ENCODE assay signal across 10 cellular contexts in the genomic region with DNA sequence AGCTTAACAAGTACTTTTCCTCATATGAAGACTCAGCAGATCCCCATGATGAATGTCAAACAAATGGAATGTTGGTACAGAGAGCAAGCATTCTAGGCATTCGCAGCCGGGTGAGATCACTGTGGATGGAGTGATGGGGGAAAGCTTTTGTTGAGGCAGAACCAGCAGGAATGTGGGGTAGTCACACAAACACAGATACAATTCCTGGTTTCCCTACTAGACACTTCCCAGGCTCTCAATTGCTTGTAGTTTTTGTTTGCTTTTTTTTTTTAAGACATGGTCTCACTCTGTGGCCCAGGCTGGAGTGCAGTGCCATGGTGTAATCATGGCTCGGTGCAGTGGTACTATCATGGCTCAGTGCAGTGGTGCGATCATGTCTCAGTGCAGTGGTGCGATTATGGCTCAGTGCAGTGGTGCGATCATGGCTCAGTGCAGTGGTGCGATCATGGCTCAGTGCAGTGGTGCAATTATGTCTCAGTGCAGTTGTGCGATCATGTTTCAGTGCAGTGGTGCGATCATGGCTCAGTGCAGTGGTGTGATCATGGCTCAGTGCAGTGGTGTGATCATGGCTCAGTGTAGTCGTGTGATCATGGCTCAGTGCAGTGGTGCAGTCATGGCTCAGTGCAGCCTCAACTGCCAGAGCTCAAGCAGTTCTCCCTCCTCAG. TPM values are rescaled to one million over a fixed set of nuclear protein-coding genes. Genes with fewer than 3 reads are reported as not detected.
DNase-seq lines count a peak whose midpoint lies in the region; ATAC-seq, FAIRE-seq and TF ChIP-seq lines count a peak whose summit lies in the region.
"Had no signal": no experiment of that assay in that cellular context is flagged by ENCODE, and none has a peak within 500 bp of the region (broad histone marks: within the 10 kb centered on the region; RNA-seq: fewer than 3 reads in every experiment).

No MANE protein-coding gene starts in this region.

- H3K27me3 ChIP-seq in heart left ventricle: no peaks in the 10 kb centered on the region
- H3K27me3 ChIP-seq in right atrium auricular region: no peaks in the 10 kb centered on the region
- no peaks in the 10 kb centered on the region for H3K27me3 ChIP-seq in ascending aorta
- no peaks in the 10 kb centered on the region for H3K27me3 ChIP-seq in transverse colon

- TF ChIP-seq EP300 in transverse colon (IDR thresholded peaks at IDR 0.05; ENCODE audit: low read depth): no peak

- intact Hi-C loops in heart left ventricle (cut with DNase I): no loop called here
- intact Hi-C loops in ascending aorta (cut with DNase I): no loop called here
- intact Hi-C loops in kidney (cut with DNase I): no loop called here
- intact Hi-C loops in transverse colon (cut with DNase I; ENCODE audit: low total_unique reads): no loop called here

- TF ChIP-seq CTCF in heart left ventricle (IDR thresholded peaks at IDR 0.05): no peak
- no peak for TF ChIP-seq CTCF in right atrium auricular region (IDR thresholded peaks at IDR 0.05)
- TF ChIP-seq CTCF in ascending aorta (IDR thresholded peaks at IDR 0.05): no peak
- TF ChIP-seq CTCF in kidney (IDR thresholded peaks at IDR 0.05; ENCODE audit: borderline replicate concordance, extremely low read depth, insufficient read depth): no peak
- no peak for TF ChIP-seq CTCF in transverse colon (IDR thresholded peaks at IDR 0.05)
- TF ChIP-seq CTCF in GM13976 (IDR thresholded peaks at IDR 0.05; ENCODE audit: borderline replicate concordance, control extremely low read depth, extremely low read depth, insufficient read depth, missing control alignments): no peak

- H3K27ac ChIP-seq in heart left ventricle: peak overlapping the region in 8 of 12 donors; percentile 38 to 96 (median 74)
- H3K27ac ChIP-seq in right atrium auricular region: peak overlapping the region in 1 of 2 donors; percentile 79
- H3K27ac ChIP-seq in ascending aorta: peak overlapping the region; percentile 24 to 50
- peak overlapping the region; percentile 73 to 82 for H3K27ac ChIP-seq in kidney (ENCODE audit: low read depth in 2 of 2, low read length in 2 of 2)
- H3K27ac ChIP-seq in transverse colon: peak overlapping the region in 3 of 4 donors; percentile 36 to 64 (median 55)

- peak in 1 of 4 donors; percentile 52 for ATAC-seq in heart left ventricle
- no peak for ATAC-seq in GM18502 (IDR thresholded peaks at IDR 0.05; ENCODE audit: poor library complexity, unreplicated experiment)

- H3K36me3 ChIP-seq in heart left ventricle: no peaks in the 10 kb centered on the region
- H3K36me3 ChIP-seq in right atrium auricular region: no peaks in the 10 kb centered on the region
- H3K36me3 ChIP-seq in ascending aorta: no peaks in the 10 kb centered on the region
- no peaks in the 10 kb centered on the region for H3K36me3 ChIP-seq in kidney (ENCODE audit: control insufficient read depth in 1 of 2, insufficient read depth in 2 of 2, low read length in 2 of 2)
- no peaks in the 10 kb centered on the region for H3K36me3 ChIP-seq in transverse colon

- peaks cover 0 to 64% (median 21%) of the 10 kb centered on the region in 12 donors for H3K4me1 ChIP-seq in heart left ventricle
- peaks cover 0 to 46% of the 10 kb centered on the region in 2 donors for H3K4me1 ChIP-seq in right atrium auricular region
- H3K4me1 ChIP-seq in ascending aorta: peaks cover 6 to 20% of the 10 kb centered on the region in 2 donors
- peaks cover 19 to 29% of the 10 kb centered on the region in 2 donors for H3K4me1 ChIP-seq in kidney (ENCODE audit: control insufficient read depth in 1 of 2, insufficient read depth in 1 of 2, low read depth in 1 of 2, low read length in 2 of 2)
- peaks cover 12 to 20% (median 14%) of the 10 kb centered on the region in 4 donors for H3K4me1 ChIP-seq in transverse colon

- no peak for DNase-seq in heart left ventricle
- no peak for DNase-seq in right atrium auricular region (ENCODE audit: low spot score)
- peak in 1 of 2 donors; percentile 83 for DNase-seq in ascending aorta (ENCODE audit: low spot score in 2 of 2)
- no peak for DNase-seq in kidney
- no peak for DNase-seq in transverse colon
- DNase-seq in GM13976 (ENCODE audit: low spot score): no peak
- DNase-seq in NCI-H1436 (lab: John Stamatoyannopoulos, UW): no peak
- DNase-seq: effector CD4-positive, alpha-beta T cell; NCI-H524 treated with DMSO at 0.1 percent for 48 hours had no signal

- no peaks in the 10 kb centered on the region for H3K9me3 ChIP-seq in heart left ventricle
- H3K9me3 ChIP-seq in right atrium auricular region: no peaks in the 10 kb centered on the region
- H3K9me3 ChIP-seq in ascending aorta: no peaks in the 10 kb centered on the region
- no peaks in the 10 kb centered on the region for H3K9me3 ChIP-seq in kidney (ENCODE audit: control insufficient read depth in 1 of 2, low read length in 2 of 2)
- H3K9me3 ChIP-seq in transverse colon: no peaks in the 10 kb centered on the region

- H3K9ac ChIP-seq in kidney (ENCODE audit: low read length in 2 of 2): no peak overlapping the region

- 80 to 88% (median 85%) methylated on average over 10 of the region's 10 CpGs for WGBS in heart left ventricle, 4 donors
- WGBS in transverse colon (ENCODE audit: low coverage in 1 of 2), 2 donors: 72 to 78% methylated on average over 2 to 10 of the region's 10 CpGs

- FAIRE-seq in kidney (lab: Jason Lieb, UNC): no peak

- in situ Hi-C loops in transverse colon (cut with MboI; ENCODE audit: low pct_ligation_motif_present in 1 of 4, low pct_unique_long_range_greater_than_20kb in 1 of 4, low sequenced_read_pairs in 3 of 4) (no loop called here), GM13976 (cut with MboI; ENCODE audit: low sequenced_read_pairs, unreplicated experiment) (loop anchor here (5.0 kb wide), 1 partner anchor 53 kb away; no protein-coding TSS in a partner anchor)

- TF ChIP-seq POLR2A in heart left ventricle (IDR thresholded peaks at IDR 0.05) (no peak), transverse colon (IDR thresholded peaks at IDR 0.05) (no peak)

- no peak overlapping the region for H3K4me3 ChIP-seq in heart left ventricle
- H3K4me3 ChIP-seq in right atrium auricular region: no peak overlapping the region
- no peak overlapping the region for H3K4me3 ChIP-seq in ascending aorta
- no peak overlapping the region for H3K4me3 ChIP-seq in kidney (ENCODE audit: low read length in 2 of 2)
- H3K4me3 ChIP-seq in transverse colon: no peak overlapping the region

RNA-seq across cellular contexts. Expression of a gene that starts 15.4 kb away (rescaled TPM):
- total RNA-seq in heart left ventricle: 100 to 1,000 TPM in 2 of 9 donors, 10 to 100 TPM in 6, 1 to 10 TPM in 1; 8.7 to 127 (median 69.8) TPM
- 100 to 1,000 TPM in 1 of 2 donors, 10 to 100 TPM in 1; 33.3 to 119 TPM for polyA plus RNA-seq in heart left ventricle
- 100 to 1,000 TPM in 1 of 2 donors, 10 to 100 TPM in 1; 43.6 to 144 TPM for total RNA-seq in right atrium auricular region
- 51.9 TPM for total RNA-seq in ascending aorta
- total RNA-seq in kidney: 59.5 TPM
- polyA plus RNA-seq in kidney (ENCODE audit: insufficient read depth, low read depth, low replicate concordance): 94.3 TPM
- total RNA-seq in transverse colon: 100 to 1,000 TPM in 1 of 4 donors, 10 to 100 TPM in 3; 21.1 to 100 (median 84.6) TPM

RNA-seq across cellular contexts. Expression of a gene that starts 17.2 kb away (rescaled TPM):
- 100 to 1,000 TPM; 166 to 282 (median 211) TPM for total RNA-seq in heart left ventricle
- polyA plus RNA-seq in heart left ventricle: 100 to 1,000 TPM; 291 to 310 TPM
- 100 to 1,000 TPM; 157 to 167 TPM for total RNA-seq in right atrium auricular region
- total RNA-seq in ascending aorta: 123 TPM
- total RNA-seq in kidney: 227 TPM
- 317 TPM for polyA plus RNA-seq in kidney (ENCODE audit: insufficient read depth, low read depth, low replicate concordance)
- 100 to 1,000 TPM; 123 to 146 (median 139) TPM for total RNA-seq in transverse colon

RNA-seq across cellular contexts. Expression of a gene that starts 39.6 kb away (rescaled TPM):
- total RNA-seq in heart left ventricle: 100 to 1,000 TPM; 183 to 474 (median 238) TPM
- 100 to 1,000 TPM; 195 to 497 TPM for polyA plus RNA-seq in heart left ventricle
- 100 to 1,000 TPM; 121 to 236 TPM for total RNA-seq in right atrium auricular region
- 537 TPM for total RNA-seq in ascending aorta
- total RNA-seq in kidney: 295 TPM
- 197 TPM for polyA plus RNA-seq in kidney (ENCODE audit: insufficient read depth, low read depth, low replicate concordance)
- 100 to 1,000 TPM in 3 of 4 donors, 10 to 100 TPM in 1; 77.1 to 128 (median 106) TPM for total RNA-seq in transverse colon

RNA-seq across cellular contexts. Expression of a gene that starts 42.6 kb away (rescaled TPM):
- 10 to 100 TPM; 10.6 to 25.0 (median 17.5) TPM for total RNA-seq in heart left ventricle
- 10 to 100 TPM in 1 of 2 donors, 1 to 10 TPM in 1; 8.6 to 13.9 TPM for polyA plus RNA-seq in heart left ventricle
- 10 to 100 TPM in 1 of 2 donors, 1 to 10 TPM in 1; 6.7 to 12.3 TPM for total RNA-seq in right atrium auricular region
- total RNA-seq in ascending aorta: 27.1 TPM
- 47.9 TPM for total RNA-seq in kidney
- 9.5 TPM for polyA plus RNA-seq in kidney (ENCODE audit: insufficient read depth, low read depth, low replicate concordance)
- 10 to 100 TPM in 2 of 4 donors, 1 to 10 TPM in 2; 3.1 to 13.5 (median 9.7) TPM for total RNA-seq in transverse colon
